Comparison of ENCODE assay signal across 1 cellular context in the genomic region with DNA sequence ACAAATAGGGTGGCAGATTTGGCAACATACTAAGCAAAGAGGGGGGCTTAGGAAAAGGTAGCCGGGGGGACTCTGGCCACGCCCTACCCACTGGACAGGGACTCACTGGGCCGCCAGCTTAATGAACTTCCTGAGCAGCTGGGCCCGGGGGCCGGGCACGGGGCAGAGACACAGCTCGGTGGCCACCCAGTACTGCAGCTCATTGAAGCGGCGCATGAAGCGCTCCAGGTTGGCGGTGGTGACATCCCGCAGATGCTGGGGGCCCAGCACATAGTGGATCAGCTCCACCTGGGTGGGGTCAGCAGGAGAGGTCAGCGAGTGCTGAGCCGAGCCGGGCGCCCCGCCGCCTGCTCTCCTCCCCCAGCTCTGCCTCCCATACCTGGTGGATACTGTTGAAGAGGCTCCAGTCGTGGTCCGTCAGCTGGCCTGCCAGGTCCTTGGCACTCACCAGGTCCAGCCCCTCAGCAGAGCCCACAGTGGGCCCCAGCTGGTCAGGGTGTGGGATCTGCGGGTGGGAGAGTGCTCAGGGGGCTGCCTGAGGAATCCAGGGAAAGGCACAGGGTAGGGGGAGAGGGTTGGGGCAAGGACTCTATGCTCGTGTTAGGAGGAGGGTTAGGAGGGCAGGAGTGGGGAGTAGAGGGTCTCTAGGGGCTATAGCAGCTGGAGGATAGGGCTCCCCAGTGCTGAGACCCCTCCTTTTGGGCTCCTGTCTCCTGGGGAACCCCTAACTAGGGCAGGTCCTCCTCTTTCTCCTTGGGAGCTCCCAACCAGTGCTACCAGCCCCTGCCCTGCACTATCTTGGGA.
TF ChIP-seq lines count a peak whose summit lies in the region.

No MANE protein-coding gene starts in this region.

TF ChIP-seq in GM23338, 12 proteins besides CTCF, POLR2A, EP300 and RAD21 (continued from another document):
- no peak for TF ChIP-seq ZNF331 (CRISPR knock-in tag; IDR thresholded peaks at IDR 0.05; ENCODE audit: low read depth)
- TF ChIP-seq, protein P1, sequence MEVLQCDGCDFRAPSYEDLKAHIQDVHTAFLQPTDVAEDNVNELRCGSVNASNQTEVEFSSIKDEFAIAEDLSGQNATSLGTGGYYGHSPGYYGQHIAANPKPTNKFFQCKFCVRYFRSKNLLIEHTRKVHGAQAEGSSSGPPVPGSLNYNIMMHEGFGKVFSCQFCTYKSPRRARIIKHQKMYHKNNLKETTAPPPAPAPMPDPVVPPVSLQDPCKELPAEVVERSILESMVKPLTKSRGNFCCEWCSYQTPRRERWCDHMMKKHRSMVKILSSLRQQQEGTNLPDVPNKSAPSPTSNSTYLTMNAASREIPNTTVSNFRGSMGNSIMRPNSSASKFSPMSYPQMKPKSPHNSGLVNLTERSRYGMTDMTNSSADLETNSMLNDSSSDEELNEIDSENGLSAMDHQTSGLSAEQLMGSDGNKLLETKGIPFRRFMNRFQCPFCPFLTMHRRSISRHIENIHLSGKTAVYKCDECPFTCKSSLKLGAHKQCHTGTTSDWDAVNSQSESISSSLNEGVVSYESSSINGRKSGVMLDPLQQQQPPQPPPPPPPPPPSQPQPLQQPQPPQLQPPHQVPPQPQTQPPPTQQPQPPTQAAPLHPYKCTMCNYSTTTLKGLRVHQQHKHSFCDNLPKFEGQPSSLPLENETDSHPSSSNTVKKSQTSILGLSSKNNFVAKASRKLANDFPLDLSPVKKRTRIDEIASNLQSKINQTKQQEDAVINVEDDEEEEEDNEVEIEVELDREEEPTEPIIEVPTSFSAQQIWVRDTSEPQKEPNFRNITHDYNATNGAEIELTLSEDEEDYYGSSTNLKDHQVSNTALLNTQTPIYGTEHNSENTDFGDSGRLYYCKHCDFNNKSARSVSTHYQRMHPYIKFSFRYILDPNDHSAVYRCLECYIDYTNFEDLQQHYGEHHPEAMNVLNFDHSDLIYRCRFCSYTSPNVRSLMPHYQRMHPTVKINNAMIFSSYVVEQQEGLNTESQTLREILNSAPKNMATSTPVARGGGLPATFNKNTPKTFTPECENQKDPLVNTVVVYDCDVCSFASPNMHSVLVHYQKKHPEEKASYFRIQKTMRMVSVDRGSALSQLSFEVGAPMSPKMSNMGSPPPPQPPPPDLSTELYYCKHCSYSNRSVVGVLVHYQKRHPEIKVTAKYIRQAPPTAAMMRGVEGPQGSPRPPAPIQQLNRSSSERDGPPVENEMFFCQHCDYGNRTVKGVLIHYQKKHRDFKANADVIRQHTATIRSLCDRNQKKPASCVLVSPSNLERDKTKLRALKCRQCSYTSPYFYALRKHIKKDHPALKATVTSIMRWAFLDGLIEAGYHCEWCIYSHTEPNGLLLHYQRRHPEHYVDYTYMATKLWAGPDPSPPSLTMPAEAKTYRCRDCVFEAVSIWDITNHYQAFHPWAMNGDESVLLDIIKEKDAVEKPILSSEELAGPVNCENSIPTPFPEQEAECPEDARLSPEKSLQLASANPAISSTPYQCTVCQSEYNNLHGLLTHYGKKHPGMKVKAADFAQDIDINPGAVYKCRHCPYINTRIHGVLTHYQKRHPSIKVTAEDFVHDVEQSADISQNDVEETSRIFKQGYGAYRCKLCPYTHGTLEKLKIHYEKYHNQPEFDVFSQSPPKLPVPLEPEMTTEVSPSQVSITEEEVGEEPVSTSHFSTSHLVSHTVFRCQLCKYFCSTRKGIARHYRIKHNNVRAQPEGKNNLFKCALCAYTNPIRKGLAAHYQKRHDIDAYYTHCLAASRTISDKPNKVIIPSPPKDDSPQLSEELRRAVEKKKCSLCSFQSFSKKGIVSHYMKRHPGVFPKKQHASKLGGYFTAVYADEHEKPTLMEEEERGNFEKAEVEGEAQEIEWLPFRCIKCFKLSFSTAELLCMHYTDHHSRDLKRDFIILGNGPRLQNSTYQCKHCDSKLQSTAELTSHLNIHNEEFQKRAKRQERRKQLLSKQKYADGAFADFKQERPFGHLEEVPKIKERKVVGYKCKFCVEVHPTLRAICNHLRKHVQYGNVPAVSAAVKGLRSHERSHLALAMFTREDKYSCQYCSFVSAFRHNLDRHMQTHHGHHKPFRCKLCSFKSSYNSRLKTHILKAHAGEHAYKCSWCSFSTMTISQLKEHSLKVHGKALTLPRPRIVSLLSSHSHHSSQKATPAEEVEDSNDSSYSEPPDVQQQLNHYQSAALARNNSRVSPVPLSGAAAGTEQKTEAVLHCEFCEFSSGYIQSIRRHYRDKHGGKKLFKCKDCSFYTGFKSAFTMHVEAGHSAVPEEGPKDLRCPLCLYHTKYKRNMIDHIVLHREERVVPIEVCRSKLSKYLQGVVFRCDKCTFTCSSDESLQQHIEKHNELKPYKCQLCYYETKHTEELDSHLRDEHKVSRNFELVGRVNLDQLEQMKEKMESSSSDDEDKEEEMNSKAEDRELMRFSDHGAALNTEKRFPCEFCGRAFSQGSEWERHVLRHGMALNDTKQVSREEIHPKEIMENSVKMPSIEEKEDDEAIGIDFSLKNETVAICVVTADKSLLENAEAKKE (CRISPR knock-in tag; IDR thresholded peaks at IDR 0.05), result no peak
- no peak for TF ChIP-seq JUNB (IDR thresholded peaks at IDR 0.05; ENCODE audit: unreplicated experiment)
- TF ChIP-seq REST (IDR thresholded peaks at IDR 0.05; ENCODE audit: unreplicated experiment), result no peak
- TF ChIP-seq POLR2AphosphoS5 (IDR thresholded peaks at IDR 0.05; ENCODE audit: low read depth), result no peak
